19 cellular contexts compared by ENCODE assay signal in the genomic region with DNA sequence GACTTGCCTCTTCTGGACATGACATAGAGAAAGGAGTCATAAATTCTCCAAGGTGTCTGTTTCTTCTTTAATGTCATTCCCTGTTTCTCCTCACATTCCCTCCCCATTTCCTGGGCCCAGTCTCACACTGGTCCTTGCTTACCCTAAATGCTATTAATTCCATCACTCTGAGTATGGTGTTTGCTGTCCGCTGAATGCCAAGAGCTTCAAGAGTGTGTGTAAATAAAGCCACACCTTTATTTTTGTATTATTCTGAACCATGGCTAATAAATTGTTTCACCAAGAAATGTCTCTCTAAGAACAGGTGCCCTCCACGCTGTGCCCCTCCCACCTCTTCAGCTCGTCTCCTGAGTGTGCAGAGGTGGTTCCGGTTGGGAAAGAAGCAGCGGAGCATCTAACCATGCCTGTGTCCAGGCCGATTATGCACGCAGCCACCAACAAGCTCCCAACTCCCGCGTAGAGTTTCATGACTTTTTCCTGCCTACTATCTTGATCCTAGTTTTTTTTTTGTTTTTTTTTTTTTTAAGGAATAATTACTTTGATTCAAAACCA. TPM values are rescaled to one million over a fixed set of nuclear protein-coding genes. Genes with fewer than 3 reads are reported as not detected.
DNase-seq lines count a peak whose midpoint lies in the region; ATAC-seq and TF ChIP-seq lines count a peak whose summit lies in the region.
"Had no signal": no experiment of that assay in that cellular context is flagged by ENCODE, and none has a peak within 500 bp of the region (broad histone marks: within the 10 kb centered on the region; RNA-seq: fewer than 3 reads in every experiment).

No MANE protein-coding gene starts in this region.

- no peak for ATAC-seq in CD8-positive, alpha-beta T cell
- ATAC-seq in GM18517 (IDR thresholded peaks at IDR 0.05; ENCODE audit: unreplicated experiment): no peak
- no peak for ATAC-seq in HG02642 (IDR thresholded peaks at IDR 0.05; ENCODE audit: poor library complexity, unreplicated experiment)

- intact Hi-C loops in CD8-positive, alpha-beta T cell (cut with DNase I, micrococcal nuclease): no loop called here

- no peaks in the 10 kb centered on the region for H3K27me3 Mint-ChIP-seq in CD8-positive, alpha-beta T cell (ENCODE audit: low read depth)
- H3K27me3 Mint-ChIP-seq in progenitor cell of endocrine pancreas: peaks cover 7% of the 10 kb centered on the region
- H3K27me3 Mint-ChIP-seq: activated naive CD8-positive, alpha-beta T cell treated with anti-CD3 and anti-CD28 coated beads, Interleukin-2, amount 10 ng/mL, durations not matched to agents 7 days and 5 days had no signal

- H3K4me1 ChIP-seq in CD8-positive, alpha-beta T cell (ENCODE audit: insufficient read depth, low read length): peaks cover 49% of the 10 kb centered on the region

- H3K9me3 ChIP-seq in CD8-positive, alpha-beta T cell (ENCODE audit: low read length): no peaks in the 10 kb centered on the region
- H3K9me3 ChIP-seq: suprapubic skin had no signal

- TF ChIP-seq CTCF in CD8-positive, alpha-beta T cell (IDR thresholded peaks at IDR 0.05): no peak
- no peak for TF ChIP-seq CTCF in progenitor cell of endocrine pancreas (IDR thresholded peaks at IDR 0.05; ENCODE audit: unreplicated experiment)

- peak overlapping the region; percentile 74 for H3K27ac Mint-ChIP-seq in CD8-positive, alpha-beta T cell
- H3K27ac Mint-ChIP-seq in progenitor cell of endocrine pancreas: no peak overlapping the region
- H3K27ac Mint-ChIP-seq: activated naive CD8-positive, alpha-beta T cell treated with anti-CD3 and anti-CD28 coated beads, Interleukin-2, amount 10 ng/mL, durations not matched to agents 7 days and 5 days; mesothelial cell of epicardium had no signal

- POLR2A ChIA-PET in CD8-positive, alpha-beta T cell (lab: Charles Lee): interaction anchor here (0.7 kb wide), 1 partner anchor 18 kb away, joined by 3 read pairs; no protein-coding TSS in a partner anchor

- peaks cover 68% of the 10 kb centered on the region for H3K4me1 Mint-ChIP-seq in CD8-positive, alpha-beta T cell (ENCODE audit: low read depth)
- peaks cover 3% of the 10 kb centered on the region for H3K4me1 Mint-ChIP-seq in progenitor cell of endocrine pancreas (ENCODE audit: low read depth)
- H3K4me1 Mint-ChIP-seq: mesothelial cell of epicardium had no signal

- in situ Hi-C loops in ACHN (cut with HindIII; ENCODE audit: low pct_ligation_motif_present, low pct_unique_long_range_greater_than_20kb, low sequenced_read_pairs): no loop called here

- no peaks in the 10 kb centered on the region for H3K27me3 ChIP-seq in CD8-positive, alpha-beta T cell (ENCODE audit: insufficient read depth, low read length)
- H3K27me3 ChIP-seq: suprapubic skin had no signal

- H3K27ac ChIP-seq in CD8-positive, alpha-beta T cell (ENCODE audit: low read depth, low read length): no peak overlapping the region
- H3K27ac ChIP-seq: suprapubic skin had no signal

- H3K36me3 ChIP-seq in CD8-positive, alpha-beta T cell (ENCODE audit: insufficient read depth, low read length): peaks cover 23% of the 10 kb centered on the region

- peak; percentile 39 for DNase-seq in ACHN
- no peak for DNase-seq in CD8-positive, alpha-beta T cell
- DNase-seq in NCI-H69 (lab: John Stamatoyannopoulos, UW): peak; percentile 60
- peak; percentile 81 for DNase-seq in left kidney (ENCODE audit: low read depth, low spot score)
- no peak for DNase-seq in progenitor cell of endocrine pancreas (ENCODE audit: low spot score, unreplicated experiment)
- no peak for DNase-seq in effector CD8-positive, alpha-beta T cell (lab: John Stamatoyannopoulos, UW)
- DNase-seq: activated CD4-positive, alpha-beta T cell treated with anti-CD3 and anti-CD28 coated beads for 1 hour; activated naive CD8-positive, alpha-beta T cell treated with anti-CD3 and anti-CD28 coated beads, Interleukin-2, amount 10 ng/mL, durations not matched to agents 7 days and 5 days; DMS153; islet precursor cell; NCI-H1930; occipital lobe; SIG-M5; stimulated activated CD4-positive, alpha-beta T cell treated with anti-CD3 and anti-CD28 coated beads, Interleukin-2, amount 100 ng/mL, for 48 hours had no signal

- no peak overlapping the region for H3K4me3 Mint-ChIP-seq in CD8-positive, alpha-beta T cell
- H3K4me3 Mint-ChIP-seq in progenitor cell of endocrine pancreas (ENCODE audit: low read depth): no peak overlapping the region
- H3K4me3 Mint-ChIP-seq: activated naive CD8-positive, alpha-beta T cell treated with anti-CD3 and anti-CD28 coated beads, Interleukin-2, amount 10 ng/mL, durations not matched to agents 7 days and 5 days; mesothelial cell of epicardium had no signal

- H3K4me3 ChIP-seq in CD8-positive, alpha-beta T cell (ENCODE audit: low read depth, low read length): no peak overlapping the region
- H3K4me3 ChIP-seq: suprapubic skin had no signal

- peaks cover 39% of the 10 kb centered on the region for H3K36me3 Mint-ChIP-seq in CD8-positive, alpha-beta T cell
- H3K36me3 Mint-ChIP-seq in progenitor cell of endocrine pancreas (ENCODE audit: insufficient read depth): peaks cover 1% of the 10 kb centered on the region

- H3K9me3 Mint-ChIP-seq in CD8-positive, alpha-beta T cell: no peaks in the 10 kb centered on the region
- H3K9me3 Mint-ChIP-seq in progenitor cell of endocrine pancreas (ENCODE audit: low read depth): no peaks in the 10 kb centered on the region
- H3K9me3 Mint-ChIP-seq: activated naive CD8-positive, alpha-beta T cell treated with anti-CD3 and anti-CD28 coated beads, Interleukin-2, amount 10 ng/mL, durations not matched to agents 7 days and 5 days; mesothelial cell of epicardium had no signal

- CTCF ChIA-PET in CD8-positive, alpha-beta T cell (lab: Charles Lee): interaction anchor here (0.6 to 1.1 kb wide), 2 partner anchors 46 to 59 kb away, joined by 3 to 4 read pairs; no protein-coding TSS in a partner anchor

RNA-seq across cellular contexts. Expression of gene TMEM121B, which starts 8.6 kb away (rescaled TPM):
- under 1 TPM in 1 of 2 experiments, not detected in 1; 0.11 TPM for total RNA-seq in CD8-positive, alpha-beta T cell
- total RNA-seq in progenitor cell of endocrine pancreas: 4.7 and 5.0 TPM in 2 replicates
- total RNA-seq: MCF 10A had no signal

RNA-seq across cellular contexts. Expression of gene IL17RA, which starts 27.8 kb away (rescaled TPM):
- 10 to 100 TPM; 20.4 to 24.7 TPM for total RNA-seq in CD8-positive, alpha-beta T cell
- 8.4 and 10.0 TPM in 2 replicates for total RNA-seq in progenitor cell of endocrine pancreas

RNA-seq across cellular contexts. Expression of gene HDHD5, which starts 46.5 kb away (rescaled TPM):
- total RNA-seq in CD8-positive, alpha-beta T cell: 10 to 100 TPM in 1 of 2 experiments, 1 to 10 TPM in 1; 9.2 to 11.0 TPM
- 39.7 and 40.4 TPM in 2 replicates for total RNA-seq in progenitor cell of endocrine pancreas

Comparison
In these comparisons a context has a peak if more than half of its experiments do, and no peak if none do; other contexts are left out.
1. DNase-seq: peak in ACHN (single experiment), NCI-H69 (single experiment) and left kidney (single experiment); none in CD8-positive, alpha-beta T cell (0 of 7), progenitor cell of endocrine pancreas (single experiment) and effector CD8-positive, alpha-beta T cell (single experiment).